21 cellular contexts compared by ENCODE assay signal in the genomic region with DNA sequence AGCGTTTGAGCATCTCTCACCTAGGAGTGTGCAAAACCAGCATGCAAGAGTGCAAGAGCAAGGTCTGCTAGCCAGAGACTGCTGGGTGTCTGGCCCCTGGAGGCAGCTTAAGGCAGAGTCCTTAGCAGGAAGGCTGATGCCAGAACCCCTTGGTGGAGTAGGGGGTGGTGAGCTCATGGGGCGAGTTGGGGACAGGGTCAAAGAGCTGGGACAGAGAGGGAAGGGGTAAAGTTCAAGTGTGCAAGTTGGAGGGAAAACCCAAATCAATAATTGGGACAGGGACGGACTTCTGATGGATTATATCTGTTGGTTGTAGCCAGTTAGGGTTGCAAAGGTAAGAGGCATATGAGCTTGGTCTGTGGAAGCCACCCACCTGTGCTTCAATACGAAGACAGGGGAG.
"Had no signal": no experiment of that assay in that cellular context is flagged by ENCODE, and none has a peak within 500 bp of the region (broad histone marks: within the 10 kb centered on the region; RNA-seq: fewer than 3 reads in every experiment).

No MANE protein-coding gene starts in this region.

- H3K9me3 ChIP-seq: SK-N-SH had no signal

- H3K4me2 ChIP-seq: SK-N-SH had no signal

- FAIRE-seq: HTR-8/SVneo had no signal

- DNase-seq: KBM-7; MV-4-11; NCI-H1048; NCI-H1105; NCI-H1417; NCI-H1436 treated with DMSO at 0.1 percent for 48 hours; NCI-H1694; NCI-H187 treated with DMSO at 0.1 percent for 48 hours; NCI-H2029 treated with DMSO at 0.1 percent for 48 hours; NCI-H2171 treated with DMSO at 0.1 percent for 48 hours; NCI-H2227 treated with DMSO at 0.1 percent for 48 hours; NCI-H524; NCI-H526 treated with DMSO at 0.1 percent for 48 hours; NCI-H748 treated with DMSO at 0.1 percent for 48 hours; NK-92 treated with Interleukin-12 subunit alpha and Interleukin-12 subunit beta, amount 100 ng/mL, for 24 hours; SHP77; SK-N-SH had no signal

- H3K27ac ChIP-seq: HL-60, RWPE1 had no signal

- ATAC-seq: Panc1 had no signal

- H3K9ac ChIP-seq: SK-N-SH had no signal
